Comparison of ENCODE assay signal across 16 cellular contexts in genomic region chr21:44442266-44443125, GRCh38.
"Had no signal": no experiment of that assay in that cellular context is flagged by ENCODE, and none has a peak within 500 bp of the region (broad histone marks: within the 10 kb centered on the region; RNA-seq: fewer than 3 reads in every experiment).

No MANE protein-coding gene starts in this region.

- H3K4me1 ChIP-seq: pancreas had no signal

- H3K36me3 ChIP-seq: pancreas had no signal

- FAIRE-seq: frontal cortex, keratinocyte, pancreas, TTC549 had no signal

- H3K4me3 ChIP-seq: pancreas, stomach had no signal

- H3K9me3 Mint-ChIP-seq: activated naive CD4-positive, alpha-beta T cell treated with anti-CD3 and anti-CD28 coated beads for 36 hours; activated naive CD8-positive, alpha-beta T cell treated with anti-CD3 and anti-CD28 coated beads, Interleukin-2, amount 50 U/mL, for 24 hours; activated T-helper 17 cell treated with anti-CD3 and anti-CD28 coated beads, Interleukin-2, amount 50 U/mL, for 72 hours; naive thymus-derived CD8-positive, alpha-beta T cell had no signal

- H3K9me3 ChIP-seq: neutrophil, pancreas, stomach had no signal

- H3K27ac ChIP-seq: neutrophil, pancreas, stomach had no signal

- ATAC-seq: activated CD4-positive, alpha-beta T cell treated with anti-CD3 and anti-CD28 coated beads for 36 hours; activated naive CD8-positive, alpha-beta T cell treated with anti-CD3 and anti-CD28 coated beads, Interleukin-2, amount 50 U/mL, for 24 hours; activated T-helper 17 cell treated with anti-CD3 and anti-CD28 coated beads, Interleukin-2, amount 50 U/mL, for 72 hours; naive thymus-derived CD8-positive, alpha-beta T cell; pancreas had no signal

- H3K4me1 Mint-ChIP-seq: activated CD4-positive, alpha-beta T cell treated with anti-CD3 and anti-CD28 coated beads for 36 hours; activated naive CD8-positive, alpha-beta T cell treated with anti-CD3 and anti-CD28 coated beads, Interleukin-2, amount 50 U/mL, for 24 hours; activated T-helper 17 cell treated with anti-CD3 and anti-CD28 coated beads, Interleukin-2, amount 50 U/mL, for 72 hours; naive thymus-derived CD8-positive, alpha-beta T cell had no signal

- H3K27ac Mint-ChIP-seq: activated CD4-positive, alpha-beta T cell treated with anti-CD3 and anti-CD28 coated beads for 36 hours; activated naive CD4-positive, alpha-beta T cell treated with anti-CD3 and anti-CD28 coated beads for 36 hours; activated naive CD8-positive, alpha-beta T cell treated with anti-CD3 and anti-CD28 coated beads, Interleukin-2, amount 50 U/mL, for 24 hours; activated T-helper 17 cell treated with anti-CD3 and anti-CD28 coated beads, Interleukin-2, amount 50 U/mL, for 72 hours had no signal

- H3K27me3 ChIP-seq: pancreas, stomach had no signal

- H3K4me3 Mint-ChIP-seq: activated CD4-positive, alpha-beta T cell treated with anti-CD3 and anti-CD28 coated beads for 36 hours; activated naive CD4-positive, alpha-beta T cell treated with anti-CD3 and anti-CD28 coated beads for 36 hours; activated naive CD8-positive, alpha-beta T cell treated with anti-CD3 and anti-CD28 coated beads, Interleukin-2, amount 50 U/mL, for 24 hours; activated T-helper 17 cell treated with anti-CD3 and anti-CD28 coated beads, Interleukin-2, amount 50 U/mL, for 72 hours; naive thymus-derived CD8-positive, alpha-beta T cell had no signal

- DNase-seq: activated CD4-positive, alpha-beta T cell treated with anti-CD3 and anti-CD28 coated beads for 36 hours; activated CD4-positive, alpha-beta T cell treated with anti-CD3 and anti-CD28 coated beads, Interleukin-2, amount 50 U/mL, for 48 hours; activated naive CD4-positive, alpha-beta T cell treated with anti-CD3 and anti-CD28 coated beads for 36 hours; activated naive CD8-positive, alpha-beta T cell treated with anti-CD3 and anti-CD28 coated beads, Interleukin-2, amount 50 U/mL, for 24 hours; anterior cingulate cortex; effector CD4-positive, alpha-beta T cell; mesendoderm; stomach; trophoblast cell had no signal

- H3K27me3 Mint-ChIP-seq: activated T-helper 17 cell treated with anti-CD3 and anti-CD28 coated beads, Interleukin-2, amount 50 U/mL, for 72 hours had no signal
